1 cellular context compared by ENCODE assay signal in the genomic region with DNA sequence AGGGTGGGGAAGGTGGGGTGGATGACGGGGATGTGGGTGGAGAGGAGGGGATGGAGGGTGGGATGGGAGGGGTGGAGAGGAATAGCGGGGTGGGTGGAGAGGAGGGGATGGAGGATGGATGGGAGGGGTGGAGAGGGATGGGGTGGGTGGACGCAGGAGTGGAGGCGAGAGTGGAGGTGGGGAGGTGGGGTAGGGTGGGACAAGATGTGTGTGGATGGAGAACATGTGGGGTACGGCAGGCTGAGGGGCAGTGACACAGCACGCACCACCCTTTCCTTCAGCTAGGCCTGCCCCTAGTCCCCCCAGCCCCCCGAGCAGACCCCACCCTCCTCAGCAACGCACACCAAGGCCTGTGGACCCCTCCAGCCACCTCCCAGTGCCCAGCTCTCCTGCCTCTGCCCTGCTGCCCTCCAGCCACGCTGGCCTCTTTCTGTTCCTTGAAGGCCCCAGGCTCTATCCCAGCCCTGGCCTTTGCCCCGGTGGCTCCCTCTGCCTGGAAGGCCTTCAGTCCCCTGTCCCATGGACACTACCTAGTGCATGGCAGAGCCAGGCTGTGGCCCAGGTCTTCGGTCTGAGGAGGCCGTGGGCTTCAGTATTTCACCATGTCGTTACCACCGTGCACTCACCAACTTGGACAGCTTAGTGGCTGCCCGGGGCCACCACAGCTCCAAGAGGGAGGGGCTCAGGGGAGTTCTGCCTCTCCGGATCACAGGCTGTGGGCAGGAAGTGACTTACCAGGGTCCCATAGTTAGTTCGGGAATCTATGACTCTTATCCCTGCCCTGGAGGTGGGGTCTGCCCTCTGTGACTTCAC.
TF ChIP-seq lines count a peak whose summit lies in the region.

No MANE protein-coding gene starts in this region.

TF ChIP-seq in SK-N-SH, 30 proteins besides CTCF, POLR2A, EP300 and RAD21 (continued from another document):
- TF ChIP-seq EZH2phosphoT487 (IDR thresholded peaks at IDR 0.05; ENCODE audit: borderline replicate concordance, low read depth) (no peak), GATA2 (CRISPR knock-in tag; IDR thresholded peaks at IDR 0.05) (no peak), FOXJ3 (CRISPR knock-in tag; IDR thresholded peaks at IDR 0.05) (no peak), FOSL2 (IDR thresholded peaks at IDR 0.05; ENCODE audit: borderline replicate concordance, low read depth) (no peak), NFIC (IDR thresholded peaks at IDR 0.05; ENCODE audit: borderline replicate concordance) (no peak), TCF12 (IDR thresholded peaks at IDR 0.05) (no peak)
- TF ChIP-seq, protein P1, sequence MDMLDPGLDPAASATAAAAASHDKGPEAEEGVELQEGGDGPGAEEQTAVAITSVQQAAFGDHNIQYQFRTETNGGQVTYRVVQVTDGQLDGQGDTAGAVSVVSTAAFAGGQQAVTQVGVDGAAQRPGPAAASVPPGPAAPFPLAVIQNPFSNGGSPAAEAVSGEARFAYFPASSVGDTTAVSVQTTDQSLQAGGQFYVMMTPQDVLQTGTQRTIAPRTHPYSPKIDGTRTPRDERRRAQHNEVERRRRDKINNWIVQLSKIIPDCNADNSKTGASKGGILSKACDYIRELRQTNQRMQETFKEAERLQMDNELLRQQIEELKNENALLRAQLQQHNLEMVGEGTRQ (IDR thresholded peaks at IDR 0.05; ENCODE audit: borderline replicate concordance, low read depth, low read length): no peak
- TF ChIP-seq, protein P2, sequence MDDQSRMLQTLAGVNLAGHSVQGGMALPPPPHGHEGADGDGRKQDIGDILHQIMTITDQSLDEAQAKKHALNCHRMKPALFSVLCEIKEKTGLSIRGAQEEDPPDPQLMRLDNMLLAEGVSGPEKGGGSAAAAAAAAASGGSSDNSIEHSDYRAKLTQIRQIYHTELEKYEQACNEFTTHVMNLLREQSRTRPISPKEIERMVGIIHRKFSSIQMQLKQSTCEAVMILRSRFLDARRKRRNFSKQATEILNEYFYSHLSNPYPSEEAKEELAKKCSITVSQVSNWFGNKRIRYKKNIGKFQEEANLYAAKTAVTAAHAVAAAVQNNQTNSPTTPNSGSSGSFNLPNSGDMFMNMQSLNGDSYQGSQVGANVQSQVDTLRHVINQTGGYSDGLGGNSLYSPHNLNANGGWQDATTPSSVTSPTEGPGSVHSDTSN (IDR thresholded peaks at IDR 0.05): no peak
